8 cellular contexts compared by ENCODE assay signal in the genomic region with DNA sequence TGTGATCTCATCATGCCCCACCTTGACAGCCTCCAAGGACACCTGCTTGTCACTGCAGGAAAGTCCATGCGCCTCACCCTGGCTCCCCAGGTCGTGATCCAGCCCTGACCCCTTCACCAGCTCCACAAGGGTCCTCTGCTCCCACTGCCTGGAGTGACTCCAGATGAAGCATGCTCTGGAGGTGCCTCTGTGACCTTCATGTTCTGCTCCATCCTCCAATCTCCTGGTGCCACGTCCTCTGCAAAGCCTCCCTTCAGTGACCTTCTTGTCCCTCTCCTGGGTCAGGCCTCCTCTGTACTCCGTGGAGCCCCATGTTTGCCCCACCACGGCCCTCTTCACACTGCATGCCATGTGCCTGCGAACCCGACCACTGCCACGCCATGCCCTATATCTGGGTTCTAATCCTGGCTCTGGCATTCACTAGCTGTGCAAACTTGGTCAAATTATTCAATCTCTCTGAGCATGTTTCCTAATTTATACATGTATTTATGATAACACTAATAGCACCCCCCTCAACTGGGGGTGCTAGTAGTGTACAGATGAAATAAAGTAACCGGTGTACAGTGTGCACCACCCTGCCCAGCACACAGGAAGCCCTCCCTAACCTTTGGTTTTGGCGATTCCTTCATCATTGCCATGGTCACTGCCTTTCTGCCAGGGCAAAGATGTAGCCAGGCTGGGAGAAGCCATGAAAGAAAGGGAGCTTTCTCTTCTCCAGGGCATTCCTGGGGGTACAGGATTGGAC.
DNase-seq lines count a peak whose midpoint lies in the region; ATAC-seq lines count a peak whose summit lies in the region.

No MANE protein-coding gene starts in this region.

- ATAC-seq in GM19324 (IDR thresholded peaks at IDR 0.05; ENCODE audit: low FRiP score, unreplicated experiment) (peak; percentile 29), HG02763 (IDR thresholded peaks at IDR 0.05; ENCODE audit: unreplicated experiment) (peak; percentile 14), GM18861 (IDR thresholded peaks at IDR 0.05; ENCODE audit: unreplicated experiment) (no peak)

- intact Hi-C loops in posterior vena cava (cut with DNase I): no loop called here

- DNase-seq in posterior vena cava (ENCODE audit: low spot score) (peak; percentile 72), retina (no peak), T-helper 9 cell (no peak), SK-N-DZ (ENCODE audit: low spot score) (no peak)

- H3K27me3 Mint-ChIP-seq in activated naive CD8-positive, alpha-beta T cell: no peaks in the 10 kb centered on the region

- peak overlapping the region; percentile 55 for H3K4me3 Mint-ChIP-seq in activated naive CD8-positive, alpha-beta T cell

- H3K4me1 Mint-ChIP-seq in activated naive CD8-positive, alpha-beta T cell (ENCODE audit: low read depth): peaks cover 30% of the 10 kb centered on the region

- H3K9me3 Mint-ChIP-seq in activated naive CD8-positive, alpha-beta T cell (ENCODE audit: low read depth): no peaks in the 10 kb centered on the region

- H3K36me3 Mint-ChIP-seq in activated naive CD8-positive, alpha-beta T cell: peaks cover 6% of the 10 kb centered on the region

- peak overlapping the region; percentile 95 for H3K27ac Mint-ChIP-seq in activated naive CD8-positive, alpha-beta T cell
